1 cellular context compared by ENCODE assay signal in the genomic region with DNA sequence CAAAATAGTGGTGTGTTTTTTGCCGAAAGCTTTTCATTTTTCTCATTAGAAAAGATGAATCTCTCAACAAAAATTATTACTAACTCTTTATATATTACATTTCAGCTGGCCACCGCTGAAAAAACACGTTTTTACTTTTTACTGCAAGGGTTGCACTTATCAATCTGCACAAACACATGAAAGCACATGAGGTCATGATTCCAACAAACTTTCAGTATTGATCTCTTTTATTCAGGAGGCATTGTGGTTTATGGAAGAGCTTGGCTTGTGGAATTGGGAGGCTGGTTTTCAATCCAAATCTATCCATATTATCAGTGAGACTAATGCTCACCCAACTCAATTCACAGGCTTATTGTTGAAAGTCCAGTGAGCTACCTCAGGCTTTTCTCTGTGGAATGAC.
TF ChIP-seq lines count a peak whose summit lies in the region.

No MANE protein-coding gene starts in this region.

TF ChIP-seq in HepG2, 621 proteins besides CTCF, POLR2A, EP300 and RAD21 (continued from another document):
- TF ChIP-seq, protein P1, sequence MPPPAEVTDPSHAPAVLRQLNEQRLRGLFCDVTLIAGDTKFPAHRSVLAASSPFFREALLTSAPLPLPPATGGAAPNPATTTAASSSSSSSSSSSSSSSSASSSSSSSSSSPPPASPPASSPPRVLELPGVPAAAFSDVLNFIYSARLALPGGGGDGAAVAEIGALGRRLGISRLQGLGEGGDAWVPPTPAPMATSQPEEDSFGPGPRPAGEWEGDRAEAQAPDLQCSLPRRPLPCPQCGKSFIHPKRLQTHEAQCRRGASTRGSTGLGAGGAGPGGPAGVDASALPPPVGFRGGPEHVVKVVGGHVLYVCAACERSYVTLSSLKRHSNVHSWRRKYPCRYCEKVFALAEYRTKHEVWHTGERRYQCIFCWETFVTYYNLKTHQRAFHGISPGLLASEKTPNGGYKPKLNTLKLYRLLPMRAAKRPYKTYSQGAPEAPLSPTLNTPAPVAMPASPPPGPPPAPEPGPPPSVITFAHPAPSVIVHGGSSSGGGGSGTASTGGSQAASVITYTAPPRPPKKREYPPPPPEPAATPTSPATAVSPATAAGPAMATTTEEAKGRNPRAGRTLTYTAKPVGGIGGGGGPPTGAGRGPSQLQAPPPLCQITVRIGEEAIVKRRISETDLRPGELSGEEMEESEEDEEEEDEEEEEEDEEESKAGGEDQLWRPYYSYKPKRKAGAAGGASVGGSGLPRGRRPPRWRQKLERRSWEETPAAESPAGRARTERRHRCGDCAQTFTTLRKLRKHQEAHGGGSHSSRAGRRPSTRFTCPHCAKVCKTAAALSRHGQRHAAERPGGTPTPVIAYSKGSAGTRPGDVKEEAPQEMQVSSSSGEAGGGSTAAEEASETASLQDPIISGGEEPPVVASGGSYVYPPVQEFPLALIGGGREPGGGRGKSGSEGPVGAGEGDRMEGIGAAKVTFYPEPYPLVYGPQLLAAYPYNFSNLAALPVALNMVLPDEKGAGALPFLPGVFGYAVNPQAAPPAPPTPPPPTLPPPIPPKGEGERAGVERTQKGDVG (CRISPR knock-in tag; IDR thresholded peaks at IDR 0.05; ENCODE audit: borderline replicate concordance): no peak
- TF ChIP-seq STAT5B (CRISPR knock-in tag; IDR thresholded peaks at IDR 0.05) (no peak), SALL2 (CRISPR knock-in tag; IDR thresholded peaks at IDR 0.05) (no peak), ZNF451 (CRISPR knock-in tag; IDR thresholded peaks at IDR 0.05) (no peak), MXD4 (CRISPR knock-in tag; IDR thresholded peaks at IDR 0.05) (no peak), PCBP2 (optimal IDR thresholded peaks at IDR 0.05; ENCODE audit: low read depth, low read length, poor library complexity, severe bottlenecking) (no peak), JUNB (CRISPR knock-in tag; IDR thresholded peaks at IDR 0.05; ENCODE audit: borderline replicate concordance) (no peak), ZNF598 (CRISPR knock-in tag; IDR thresholded peaks at IDR 0.05; ENCODE audit: borderline replicate concordance) (no peak), PLRG1 (conservative IDR thresholded peaks at IDR 0.05) (no peak), ZNF557 (CRISPR knock-in tag; IDR thresholded peaks at IDR 0.05) (no peak), ZNF44 (CRISPR knock-in tag; IDR thresholded peaks at IDR 0.05) (no peak), SETDB1 (CRISPR knock-in tag; IDR thresholded peaks at IDR 0.05; ENCODE audit: borderline replicate concordance) (no peak), FOXA3 (CRISPR knock-in tag; IDR thresholded peaks at IDR 0.05) (no peak), ZNF605 (CRISPR knock-in tag; IDR thresholded peaks at IDR 0.05) (no peak)
- TF ChIP-seq, protein P2, sequence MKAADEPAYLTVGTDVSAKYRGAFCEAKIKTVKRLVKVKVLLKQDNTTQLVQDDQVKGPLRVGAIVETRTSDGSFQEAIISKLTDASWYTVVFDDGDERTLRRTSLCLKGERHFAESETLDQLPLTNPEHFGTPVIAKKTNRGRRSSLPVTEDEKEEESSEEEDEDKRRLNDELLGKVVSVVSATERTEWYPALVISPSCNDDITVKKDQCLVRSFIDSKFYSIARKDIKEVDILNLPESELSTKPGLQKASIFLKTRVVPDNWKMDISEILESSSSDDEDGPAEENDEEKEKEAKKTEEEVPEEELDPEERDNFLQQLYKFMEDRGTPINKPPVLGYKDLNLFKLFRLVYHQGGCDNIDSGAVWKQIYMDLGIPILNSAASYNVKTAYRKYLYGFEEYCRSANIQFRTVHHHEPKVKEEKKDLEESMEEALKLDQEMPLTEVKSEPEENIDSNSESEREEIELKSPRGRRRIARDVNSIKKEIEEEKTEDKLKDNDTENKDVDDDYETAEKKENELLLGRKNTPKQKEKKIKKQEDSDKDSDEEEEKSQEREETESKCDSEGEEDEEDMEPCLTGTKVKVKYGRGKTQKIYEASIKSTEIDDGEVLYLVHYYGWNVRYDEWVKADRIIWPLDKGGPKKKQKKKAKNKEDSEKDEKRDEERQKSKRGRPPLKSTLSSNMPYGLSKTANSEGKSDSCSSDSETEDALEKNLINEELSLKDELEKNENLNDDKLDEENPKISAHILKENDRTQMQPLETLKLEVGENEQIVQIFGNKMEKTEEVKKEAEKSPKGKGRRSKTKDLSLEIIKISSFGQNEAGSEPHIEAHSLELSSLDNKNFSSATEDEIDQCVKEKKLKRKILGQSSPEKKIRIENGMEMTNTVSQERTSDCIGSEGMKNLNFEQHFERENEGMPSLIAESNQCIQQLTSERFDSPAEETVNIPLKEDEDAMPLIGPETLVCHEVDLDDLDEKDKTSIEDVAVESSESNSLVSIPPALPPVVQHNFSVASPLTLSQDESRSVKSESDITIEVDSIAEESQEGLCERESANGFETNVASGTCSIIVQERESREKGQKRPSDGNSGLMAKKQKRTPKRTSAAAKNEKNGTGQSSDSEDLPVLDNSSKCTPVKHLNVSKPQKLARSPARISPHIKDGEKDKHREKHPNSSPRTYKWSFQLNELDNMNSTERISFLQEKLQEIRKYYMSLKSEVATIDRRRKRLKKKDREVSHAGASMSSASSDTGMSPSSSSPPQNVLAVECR (CRISPR knock-in tag; IDR thresholded peaks at IDR 0.05; ENCODE audit: borderline replicate concordance): no peak
- TF ChIP-seq, protein P3, sequence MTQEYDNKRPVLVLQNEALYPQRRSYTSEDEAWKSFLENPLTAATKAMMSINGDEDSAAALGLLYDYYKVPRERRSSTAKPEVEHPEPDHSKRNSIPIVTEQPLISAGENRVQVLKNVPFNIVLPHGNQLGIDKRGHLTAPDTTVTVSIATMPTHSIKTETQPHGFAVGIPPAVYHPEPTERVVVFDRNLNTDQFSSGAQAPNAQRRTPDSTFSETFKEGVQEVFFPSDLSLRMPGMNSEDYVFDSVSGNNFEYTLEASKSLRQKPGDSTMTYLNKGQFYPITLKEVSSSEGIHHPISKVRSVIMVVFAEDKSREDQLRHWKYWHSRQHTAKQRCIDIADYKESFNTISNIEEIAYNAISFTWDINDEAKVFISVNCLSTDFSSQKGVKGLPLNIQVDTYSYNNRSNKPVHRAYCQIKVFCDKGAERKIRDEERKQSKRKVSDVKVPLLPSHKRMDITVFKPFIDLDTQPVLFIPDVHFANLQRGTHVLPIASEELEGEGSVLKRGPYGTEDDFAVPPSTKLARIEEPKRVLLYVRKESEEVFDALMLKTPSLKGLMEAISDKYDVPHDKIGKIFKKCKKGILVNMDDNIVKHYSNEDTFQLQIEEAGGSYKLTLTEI (CRISPR knock-in tag; conservative IDR thresholded peaks at IDR 0.05): no peak
